16 cellular contexts compared by ENCODE assay signal in the genomic region with DNA sequence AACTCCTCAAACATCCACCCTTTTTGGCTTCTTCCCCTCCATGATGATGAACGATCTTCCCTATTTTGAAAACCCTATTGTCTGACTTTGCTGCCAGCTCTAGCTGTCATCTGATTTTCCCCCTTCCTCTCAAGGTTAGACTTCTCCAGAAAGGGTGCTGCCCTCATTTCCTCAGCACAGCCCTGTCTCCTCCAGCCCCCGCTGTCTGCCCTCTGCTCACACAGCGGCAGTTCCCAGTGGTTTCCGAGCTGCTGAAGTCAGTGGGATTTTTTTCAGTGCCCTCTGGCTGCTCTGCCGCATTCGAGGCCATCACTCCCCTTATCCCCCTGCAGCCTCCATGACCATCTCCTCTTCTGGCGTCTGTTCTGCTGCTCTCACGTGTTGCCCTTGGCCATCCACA. TPM values are rescaled to one million over a fixed set of nuclear protein-coding genes. Genes with fewer than 3 reads are reported as not detected.
A peak's percentile ranks its signal among the peaks of the same experiment; 100 is the strongest.
DNase-seq lines count a peak whose midpoint lies in the region; ATAC-seq and TF ChIP-seq lines count a peak whose summit lies in the region.
"Had no signal": no experiment of that assay in that cellular context is flagged by ENCODE, and none has a peak within 500 bp of the region (broad histone marks: within the 10 kb centered on the region; RNA-seq: fewer than 3 reads in every experiment).

No MANE protein-coding gene starts in this region.

- POLR2A ChIA-PET in CD4-positive, alpha-beta memory T cell (lab: Charles Lee; ENCODE audit: partially characterized antibody): no interaction called here

- peaks cover 6% of the 10 kb centered on the region for H3K36me3 ChIP-seq in CD4-positive, alpha-beta memory T cell (ENCODE audit: insufficient read depth, low read length)
- no peaks in the 10 kb centered on the region for H3K36me3 ChIP-seq in psoas muscle (ENCODE audit: insufficient read depth in 1 of 2, low read depth in 1 of 2)

- H3K36me3 Mint-ChIP-seq in CD4-positive, alpha-beta memory T cell: peaks cover 10 to 13% of the 10 kb centered on the region in 2 donors
- H3K36me3 Mint-ChIP-seq: activated naive CD4-positive, alpha-beta T cell treated with anti-CD3 and anti-CD28 coated beads, Interleukin-2, amount 50 U/mL, for 72 hours had no signal

- CTCF ChIA-PET in CD4-positive, alpha-beta memory T cell (lab: Charles Lee; ENCODE audit: partially characterized antibody): no interaction called here

- no peak overlapping the region for H3K4me3 ChIP-seq in CD4-positive, alpha-beta memory T cell (ENCODE audit: low read length in 2 of 2)
- H3K4me3 ChIP-seq in psoas muscle: no peak overlapping the region

- no peak for DNase-seq in CD4-positive, alpha-beta memory T cell
- DNase-seq in MV-4-11 (lab: John Stamatoyannopoulos, UW): peak; percentile 31
- peak; percentile 32 to 46 for DNase-seq in hippocampal formation (lab: John Stamatoyannopoulos, UW)
- peak in 34 of 56 donors; percentile 6 to 73 (median 26) for DNase-seq in nucleus accumbens (lab: John Stamatoyannopoulos, UW)
- DNase-seq in psoas muscle: no peak
- DNase-seq: activated CD4-positive, alpha-beta T cell treated with anti-CD3 and anti-CD28 coated beads for 36 hours; foreskin fibroblast; NCI-H1694; SHP77 had no signal

- 58 to 63% (median 62%) methylated on average over 8 of the region's 8 CpGs for WGBS in psoas muscle, 3 donors

- ATAC-seq in activated CD4-positive, CD25-positive, alpha-beta regulatory T cell treated with anti-CD3 and anti-CD28 coated beads, Interleukin-2, amount 50 U/mL, for 24 hours: no peak
- no peak for ATAC-seq in HG02759 (IDR thresholded peaks at IDR 0.05; ENCODE audit: unreplicated experiment)
- no peak for ATAC-seq in psoas muscle
- ATAC-seq: activated CD4-positive, alpha-beta T cell treated with anti-CD3 and anti-CD28 coated beads for 36 hours; activated naive CD4-positive, alpha-beta T cell treated with anti-CD3 and anti-CD28 coated beads, Interleukin-2, amount 50 U/mL, for 72 hours had no signal

- H3K27ac Mint-ChIP-seq in CD4-positive, alpha-beta memory T cell: peak overlapping the region in 4 of 7 donors; percentile 1 to 64 (median 21)
- H3K27ac Mint-ChIP-seq: activated CD4-positive, alpha-beta T cell treated with anti-CD3 and anti-CD28 coated beads for 36 hours had no signal

- no peak overlapping the region for H3K4me3 Mint-ChIP-seq in CD4-positive, alpha-beta memory T cell
- H3K4me3 Mint-ChIP-seq: activated CD4-positive, alpha-beta T cell treated with anti-CD3 and anti-CD28 coated beads for 36 hours had no signal

- intact Hi-C loops in CD4-positive, alpha-beta memory T cell (cut with micrococcal nuclease): no loop called here
- intact Hi-C loops in psoas muscle (cut with DNase I): no loop called here

- H3K9me3 Mint-ChIP-seq in CD4-positive, alpha-beta memory T cell: peaks cover 0 to 2% (median 0%) of the 10 kb centered on the region in 8 donors
- H3K9me3 Mint-ChIP-seq: activated naive CD4-positive, alpha-beta T cell treated with anti-CD3 and anti-CD28 coated beads, Interleukin-2, amount 50 U/mL, for 72 hours had no signal

- H3K27me3 Mint-ChIP-seq in CD4-positive, alpha-beta memory T cell: no peaks in the 10 kb centered on the region
- H3K27me3 Mint-ChIP-seq: activated CD4-positive, alpha-beta T cell treated with anti-CD3 and anti-CD28 coated beads for 36 hours had no signal

- no peak for TF ChIP-seq CTCF in psoas muscle (IDR thresholded peaks at IDR 0.05)

- H3K27me3 ChIP-seq in CD4-positive, alpha-beta memory T cell (ENCODE audit: insufficient read depth, low read length): no peaks in the 10 kb centered on the region
- H3K27me3 ChIP-seq in psoas muscle (ENCODE audit: insufficient read depth in 3 of 3, low read length in 2 of 3): no peaks in the 10 kb centered on the region

- no peaks in the 10 kb centered on the region for H3K9me3 ChIP-seq in CD4-positive, alpha-beta memory T cell (ENCODE audit: control insufficient read depth in 1 of 2, low read length in 2 of 2)
- H3K9me3 ChIP-seq in psoas muscle: no peaks in the 10 kb centered on the region

- peaks cover 4 to 18% (median 14%) of the 10 kb centered on the region in 4 donors for H3K4me1 Mint-ChIP-seq in CD4-positive, alpha-beta memory T cell
- H3K4me1 Mint-ChIP-seq: activated CD4-positive, alpha-beta T cell treated with anti-CD3 and anti-CD28 coated beads for 36 hours had no signal

- H3K27ac ChIP-seq in CD4-positive, alpha-beta memory T cell (ENCODE audit: low read depth, low read length): no peak overlapping the region
- no peak overlapping the region for H3K27ac ChIP-seq in psoas muscle

- no peaks in the 10 kb centered on the region for H3K4me1 ChIP-seq in CD4-positive, alpha-beta memory T cell (ENCODE audit: insufficient read depth, low read length)
- H3K4me1 ChIP-seq in psoas muscle: no peaks in the 10 kb centered on the region

RNA-seq across cellular contexts. Expression of a gene that starts 26.6 kb away (rescaled TPM):
- total RNA-seq in CD4-positive, alpha-beta memory T cell: 1 to 10 TPM; 4.3 to 5.0 TPM
- under 1 TPM; 0.50 to 0.68 TPM for polyA plus RNA-seq in CD4-positive, alpha-beta memory T cell
- under 1 TPM in 2 of 4 donors, not detected in 2; 0.20 to 0.30 TPM for total RNA-seq in psoas muscle
- under 1 TPM; 0.01 to 0.10 (median 0.03) TPM for polyA plus RNA-seq in psoas muscle

RNA-seq across cellular contexts. Expression of a gene that starts 30.1 kb away (rescaled TPM):
- 1 to 10 TPM in 1 of 2 experiments, under 1 TPM in 1; 0.64 to 1.3 TPM for total RNA-seq in CD4-positive, alpha-beta memory T cell
- under 1 TPM; 0.08 to 0.21 TPM for polyA plus RNA-seq in CD4-positive, alpha-beta memory T cell
- 1 to 10 TPM in 1 of 4 donors, under 1 TPM in 3; 0.19 to 1.1 (median 0.28) TPM for total RNA-seq in psoas muscle
- under 1 TPM; 0.16 to 0.70 (median 0.56) TPM for polyA plus RNA-seq in psoas muscle
- total RNA-seq: NCI-H460 had no signal

RNA-seq across cellular contexts. Expression of a gene that starts 39.6 kb away (rescaled TPM):
- total RNA-seq in CD4-positive, alpha-beta memory T cell: 100 to 1,000 TPM; 134 to 139 TPM
- 10 to 100 TPM in 1 of 2 donors, 1 to 10 TPM in 1; 4.3 to 43.6 TPM for polyA plus RNA-seq in CD4-positive, alpha-beta memory T cell
- 10 to 100 TPM; 15.8 to 23.8 (median 20.8) TPM for total RNA-seq in psoas muscle
- 10 to 100 TPM in 2 of 3 donors, 1 to 10 TPM in 1; 8.9 to 19.2 (median 14.2) TPM for polyA plus RNA-seq in psoas muscle

RNA-seq across cellular contexts. Expression of a gene that starts 59.3 kb away (rescaled TPM):
- not detected for total RNA-seq in CD4-positive, alpha-beta memory T cell
- polyA plus RNA-seq in CD4-positive, alpha-beta memory T cell: not detected
- total RNA-seq in psoas muscle: under 1 TPM in 1 of 4 donors, not detected in 3; 0.10 TPM
- polyA plus RNA-seq in psoas muscle: under 1 TPM in 2 of 3 donors, not detected in 1; 0.04 to 0.05 TPM
- total RNA-seq: activated CD4-positive, alpha-beta T cell treated with anti-CD3 and anti-CD28 coated beads for 36 hours; activated naive CD4-positive, alpha-beta T cell treated with anti-CD3 and anti-CD28 coated beads, Interleukin-2, amount 50 U/mL, for 72 hours; NCI-H460; pulmonary artery endothelial cell; T-helper 2 cell treated with Interferon-gamma antibody and Interleukin-4, amounts not matched to agents 100 ng/mL and 5 ng/mL, for 36 hours had no signal
- polyA plus RNA-seq: BJ had no signal

Comparison
In these comparisons a context has a peak if more than half of its experiments do, and no peak if none do; other contexts are left out.
1. DNase-seq: peak in MV-4-11 (single experiment), hippocampal formation (2 of 2) and nucleus accumbens (34 of 56); none in CD4-positive, alpha-beta memory T cell (0 of 5) and psoas muscle (0 of 2).
2. RNA of a gene that starts 26.6 kb away (total RNA-seq): 4.3 to 5.0 TPM in CD4-positive, alpha-beta memory T cell; 0.20 to 0.30 TPM in psoas muscle; every median in the first group is over 4 times any median in the second.
3. RNA of a gene that starts 39.6 kb away (total RNA-seq): 134 to 139 TPM in CD4-positive, alpha-beta memory T cell; 15.8 to 23.8 TPM in psoas muscle; every median in the first group is over 4 times any median in the second.